Comparison of ENCODE assay signal across 29 cellular contexts in the genomic region with DNA sequence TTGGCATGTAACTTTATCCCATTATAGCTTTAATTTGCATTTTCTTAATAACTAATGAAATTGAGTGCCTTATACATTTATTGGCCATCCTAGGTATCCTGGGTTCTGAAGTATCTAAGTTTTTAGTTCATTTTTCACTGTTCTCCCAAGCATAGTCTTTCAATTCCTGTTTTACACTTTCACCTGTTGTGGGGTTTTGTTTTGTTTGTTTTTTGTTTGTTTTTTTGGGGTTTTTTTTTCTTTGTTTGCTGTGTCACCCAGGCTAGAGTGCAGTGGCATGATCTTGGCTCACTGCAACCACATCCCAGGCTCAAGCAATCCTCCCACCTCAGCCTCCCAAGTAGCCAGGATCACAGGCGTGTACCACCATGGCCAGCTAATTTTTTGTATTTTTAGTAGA.
"Had no signal": no experiment of that assay in that cellular context is flagged by ENCODE, and none has a peak within 500 bp of the region (broad histone marks: within the 10 kb centered on the region; RNA-seq: fewer than 3 reads in every experiment).

No MANE protein-coding gene starts in this region.

- H3K36me3 ChIP-seq: ascending aorta, breast epithelium, cardiac muscle cell, colonic mucosa, esophagus squamous epithelium, WERI-Rb-1 had no signal

- H3K4me3 ChIP-seq: ascending aorta, breast epithelium, cardiac muscle cell, colonic mucosa, esophagus squamous epithelium had no signal

- DNase-seq: activated B cell treated with CpG ODN at 0.5 μM for 24 hours; activated CD4-positive, alpha-beta T cell treated with anti-CD3 and anti-CD28 coated beads for 48 hours; activated CD4-positive, alpha-beta T cell treated with anti-CD3 and anti-CD28 coated beads, Interleukin-2, amount 50 U/mL, for 1 hour; activated CD4-positive, alpha-beta T cell treated with anti-CD3 and anti-CD28 coated beads, Interleukin-2, amount 50 U/mL, for 48 hours; activated CD8-positive, alpha-beta memory T cell treated with anti-CD3 and anti-CD28 coated beads for 24 hours; activated CD8-positive, alpha-beta T cell treated with anti-CD3 and anti-CD28 coated beads for 36 hours; activated effector memory CD4-positive, alpha-beta T cell treated with anti-CD3 and anti-CD28 coated beads, Interleukin-2, amount 50 U/mL, for 16 hours; activated naive CD4-positive, alpha-beta T cell treated with anti-CD3 and anti-CD28 coated beads for 36 hours; activated naive CD8-positive, alpha-beta T cell treated with anti-CD3 and anti-CD28 coated beads, Interleukin-2, amount 10 ng/mL, durations not matched to agents 7 days and 5 days; activated T-cell treated with anti-CD3 and anti-CD28 coated beads, Interleukin-2, amount 50 U/mL, for 1 hour; activated T-cell treated with anti-CD3 and anti-CD28 coated beads, Interleukin-2, amount 50 U/mL, for 48 hours; central memory CD4-positive, alpha-beta T cell; cerebellar nuclear complex; colonic mucosa; effector CD8-positive, alpha-beta T cell; esophagus squamous epithelium; head of caudate nucleus; T-helper 17 cell; T1000; WERI-Rb-1 had no signal

- FAIRE-seq: endometrium, endothelial cell of umbilical vein, frontal cortex had no signal

- H3K27me3 ChIP-seq: ascending aorta, breast epithelium, cardiac muscle cell, colonic mucosa, esophagus squamous epithelium had no signal

- H3K27ac ChIP-seq: ascending aorta, breast epithelium, cardiac muscle cell, colonic mucosa, epithelial cell of prostate, esophagus squamous epithelium, WERI-Rb-1 had no signal

- H3K9me3 ChIP-seq: ascending aorta, breast epithelium, colonic mucosa, esophagus squamous epithelium had no signal

- ATAC-seq: activated CD4-positive, CD25-positive, alpha-beta regulatory T cell treated with anti-CD3 and anti-CD28 coated beads, Interleukin-2, amount 50 U/mL, for 24 hours; activated CD8-positive, alpha-beta T cell treated with anti-CD3 and anti-CD28 coated beads for 36 hours; activated naive CD4-positive, alpha-beta T cell treated with anti-CD3 and anti-CD28 coated beads, Interleukin-2, amount 50 U/mL, for 72 hours; T-helper 17 cell had no signal

- H3K4me1 ChIP-seq: ascending aorta, breast epithelium, colonic mucosa, esophagus squamous epithelium had no signal
